20 cellular contexts compared by ENCODE assay signal in genomic region chr6:149212202-149212601, GRCh38.
DNase-seq lines count a peak whose midpoint lies in the region; ATAC-seq and TF ChIP-seq lines count a peak whose summit lies in the region.
"Had no signal": no experiment of that assay in that cellular context is flagged by ENCODE, and none has a peak within 500 bp of the region (broad histone marks: within the 10 kb centered on the region; RNA-seq: fewer than 3 reads in every experiment).

No MANE protein-coding gene starts in this region.

- H3K4me1 Mint-ChIP-seq in T-helper 17 cell: peaks cover 26% of the 10 kb centered on the region
- H3K4me1 Mint-ChIP-seq: CD14-positive monocyte had no signal

- H3K27me3 Mint-ChIP-seq in T-helper 17 cell: no peaks in the 10 kb centered on the region
- H3K27me3 Mint-ChIP-seq: type B pancreatic cell had no signal

- ATAC-seq in activated CD4-positive, CD25-positive, alpha-beta regulatory T cell treated with anti-CD3 and anti-CD28 coated beads, Interleukin-2, amount 50 U/mL, for 24 hours: peak; percentile 66 to 71
- ATAC-seq in T-helper 17 cell (no peak), sciatic nerve (peak; percentile 24), GM18498 (IDR thresholded peaks at IDR 0.05; ENCODE audit: unreplicated experiment) (no peak), upper lobe of right lung (no peak), GM21360 (IDR thresholded peaks at IDR 0.05; ENCODE audit: unreplicated experiment) (no peak)
- ATAC-seq: left lung, Panc1 had no signal

- no peaks in the 10 kb centered on the region for H3K27me3 ChIP-seq in upper lobe of right lung
- H3K27me3 ChIP-seq: left lung, ovary had no signal

- TF ChIP-seq CTCF in upper lobe of right lung (IDR thresholded peaks at IDR 0.05): no peak

- H3K36me3 Mint-ChIP-seq in T-helper 17 cell (ENCODE audit: low read depth): no peaks in the 10 kb centered on the region
- H3K36me3 Mint-ChIP-seq: type B pancreatic cell had no signal

- H3K36me3 ChIP-seq in upper lobe of right lung: no peaks in the 10 kb centered on the region
- H3K36me3 ChIP-seq: left lung, ovary had no signal

- intact Hi-C loops in sciatic nerve (cut with DNase I) (no loop called here), upper lobe of right lung (cut with DNase I) (no loop called here)

- DNase-seq in activated CD4-positive, CD25-positive, alpha-beta regulatory T cell (lab: John Stamatoyannopoulos, UW): no peak
- DNase-seq in T-helper 17 cell (no peak), sciatic nerve (ENCODE audit: low spot score) (no peak), upper lobe of right lung (no peak)
- DNase-seq: DMS79 treated with DMSO at 0.1 percent for 48 hours, foreskin fibroblast, HFFc6, left lung, NCI-H187, NCI-H510A, ovary had no signal

- H3K4me3 Mint-ChIP-seq in T-helper 17 cell: peak overlapping the region; percentile 28
- H3K4me3 Mint-ChIP-seq: CD14-positive monocyte, HFFc6, type B pancreatic cell had no signal

- no peak overlapping the region for H3K27ac Mint-ChIP-seq in T-helper 17 cell
- H3K27ac Mint-ChIP-seq: HFFc6, type B pancreatic cell had no signal

- H3K9me3 ChIP-seq in T-helper 17 cell (ENCODE audit: control insufficient read depth, low read length, poor library complexity, severe bottlenecking) (no peaks in the 10 kb centered on the region), upper lobe of right lung (no peaks in the 10 kb centered on the region)
- H3K9me3 ChIP-seq: left lung, ovary had no signal

- H3K4me3 ChIP-seq in upper lobe of right lung: no peak overlapping the region
- H3K4me3 ChIP-seq: left lung, ovary, skin epidermis had no signal

- peaks cover 7% of the 10 kb centered on the region for H3K4me1 ChIP-seq in upper lobe of right lung

- H3K27ac ChIP-seq in cingulate gyrus (ENCODE audit: low read depth, low read length) (peak overlapping the region; percentile 76), upper lobe of right lung (no peak overlapping the region)
- H3K27ac ChIP-seq: 22Rv1, left lung had no signal

Comparison
In these comparisons a context has a peak if more than half of its experiments do, and no peak if none do; other contexts are left out.
1. ATAC-seq: peak in activated CD4-positive, CD25-positive, alpha-beta regulatory T cell treated with anti-CD3 and anti-CD28 coated beads, Interleukin-2, amount 50 U/mL, for 24 hours (2 of 2) and sciatic nerve (single experiment); none in T-helper 17 cell (single experiment), GM18498 (single experiment), upper lobe of right lung (single experiment) and GM21360 (single experiment).